Comparison of ENCODE assay signal across 9 cellular contexts in the genomic region with DNA sequence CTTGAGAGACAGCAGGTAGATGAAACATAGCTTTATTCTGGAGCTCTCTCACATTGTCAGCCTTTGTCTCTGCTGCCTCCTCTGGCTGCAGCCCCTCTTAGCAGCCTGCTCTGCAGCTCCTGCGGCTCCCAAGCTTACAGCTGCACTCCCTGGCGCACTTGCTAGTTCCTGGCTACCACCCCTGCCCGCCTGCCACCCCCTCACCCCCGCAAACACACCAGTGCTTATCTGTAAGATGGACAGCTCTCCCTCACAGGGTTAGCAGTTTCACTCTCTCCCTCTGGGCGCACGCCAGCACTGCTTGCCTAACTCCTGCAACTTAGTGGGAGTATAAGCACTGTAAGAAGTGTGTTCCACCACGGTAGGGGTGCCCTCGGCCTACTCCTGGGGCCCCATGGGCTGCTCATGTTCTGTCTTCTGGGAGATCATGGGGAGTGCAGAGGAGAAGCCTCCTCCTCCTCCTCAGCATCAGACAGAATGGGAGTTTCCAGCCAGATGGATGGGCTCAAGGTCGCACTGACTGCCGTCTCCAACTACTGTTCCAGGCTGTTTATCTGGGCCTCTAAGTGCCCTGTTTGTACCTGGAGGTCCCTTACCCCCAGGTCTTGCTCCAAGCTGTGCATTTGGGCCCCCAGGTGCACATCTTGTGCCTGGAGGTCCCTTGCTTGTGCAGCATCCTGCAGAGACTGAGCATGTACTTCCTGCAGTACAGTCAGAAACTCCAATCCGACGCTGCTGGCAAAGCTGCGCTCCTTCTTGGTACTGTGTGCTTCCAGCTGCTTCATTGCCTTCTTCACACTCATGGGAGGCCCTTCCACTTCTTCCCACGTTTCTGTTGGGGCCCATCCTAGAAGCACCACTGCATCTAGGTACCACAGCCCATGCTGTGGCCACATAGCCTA.
DNase-seq lines count a peak whose midpoint lies in the region; ATAC-seq and TF ChIP-seq lines count a peak whose summit lies in the region.
"Had no signal": no experiment of that assay in that cellular context is flagged by ENCODE, and none has a peak within 500 bp of the region (broad histone marks: within the 10 kb centered on the region; RNA-seq: fewer than 3 reads in every experiment).

No MANE protein-coding gene starts in this region.

- H3K27ac Mint-ChIP-seq in H9 = no peak overlapping the region

- H2AFZ ChIP-seq in H9 (ENCODE audit: low read length) = no peak overlapping the region

- ATAC-seq in HG03378 (IDR thresholded peaks at IDR 0.05; ENCODE audit: unreplicated experiment) (no peak), HG03460 (IDR thresholded peaks at IDR 0.05; ENCODE audit: unreplicated experiment) (no peak)

- H2BK15ac ChIP-seq in H9 (ENCODE audit: low read depth, low read length) = no peak overlapping the region

- no peak overlapping the region for H3K18ac ChIP-seq in H9 (ENCODE audit: insufficient read length, low read depth, low read length)

- no peaks in the 10 kb centered on the region for H3K9me3 Mint-ChIP-seq in H9

- no peaks in the 10 kb centered on the region for H3K27me3 ChIP-seq in H9 (ENCODE audit: insufficient read depth, low read length)
- no peaks in the 10 kb centered on the region for H3K27me3 ChIP-seq in left ventricle myocardium inferior (ENCODE audit: low read depth)

- no peak overlapping the region for H3K14ac ChIP-seq in H9 (ENCODE audit: insufficient read depth, low read length)

- H4K20me1 ChIP-seq in H9 (ENCODE audit: control insufficient read depth, insufficient read depth, insufficient read length) = no peaks in the 10 kb centered on the region

- H3K27ac ChIP-seq in H9 (ENCODE audit: insufficient read length, low read depth, low read length) = no peak overlapping the region
- no peak overlapping the region for H3K27ac ChIP-seq in left ventricle myocardium inferior (replicated peaks)
- H3K27ac ChIP-seq: thoracic aorta had no signal

- H3K79me2 ChIP-seq in H9 (ENCODE audit: insufficient read depth, low read length) = no peaks in the 10 kb centered on the region

- WGBS in H9 (ENCODE audit: extremely low coverage, insufficient read length, low lambda C conversion rate) = no CpG with 5 or more reads among the region's 14 CpGs

- H3K23ac ChIP-seq in H9 (ENCODE audit: insufficient read length, low read depth, low read length) = no peak overlapping the region

- no peak overlapping the region for H3K4me2 ChIP-seq in H9 (ENCODE audit: insufficient read depth, insufficient read length, low read length)

- intact Hi-C loops in left ventricle myocardium inferior (cut with micrococcal nuclease) = no loop called here

- H2BK120ac ChIP-seq in H9 (ENCODE audit: low read depth, low read length, poor library complexity, severe bottlenecking) = no peak overlapping the region

- no peaks in the 10 kb centered on the region for H3K79me1 ChIP-seq in H9 (ENCODE audit: insufficient read depth, low read depth, low read length, poor library complexity, severe bottlenecking)

- no peak overlapping the region for H2BK5ac ChIP-seq in H9 (ENCODE audit: insufficient read length, low read length)

- no peaks in the 10 kb centered on the region for H3K36me3 ChIP-seq in left ventricle myocardium inferior
- H3K36me3 ChIP-seq: thoracic aorta had no signal

- H3K56ac ChIP-seq in H9 (ENCODE audit: insufficient read length, low read depth, low read length) = no peak overlapping the region

- H3K36me3 Mint-ChIP-seq in H9 (ENCODE audit: insufficient read depth in 1 of 3, low read depth in 3 of 3) = no peaks in the 10 kb centered on the region

- TF ChIP-seq CTCF in H9 (conservative IDR thresholded peaks at IDR 0.05) (peak; percentile 70), left ventricle myocardium inferior (IDR thresholded peaks at IDR 0.05; ENCODE audit: borderline replicate concordance) (peak; percentile 33)

- H2AK5ac ChIP-seq in H9 (ENCODE audit: insufficient read length, low read length) = no peak overlapping the region

- H3K23me2 ChIP-seq in H9 (ENCODE audit: insufficient read length, low read depth, low read length, poor library complexity, severe bottlenecking) = no peaks in the 10 kb centered on the region

- DNase-seq in D341Med (ENCODE audit: low spot score) = peak; percentile 72
- DNase-seq in H9 = peak; percentile 89
- peak; percentile 25 for DNase-seq in NCI-H524 treated with DMSO at 0.1 percent for 48 hours (lab: John Stamatoyannopoulos, UW)
- no peak for DNase-seq in left ventricle myocardium inferior
- DNase-seq in MV-4-11 (lab: John Stamatoyannopoulos, UW) = no peak
- no peak for DNase-seq in stimulated activated naive CD4-positive, alpha-beta T cell (lab: John Stamatoyannopoulos, UW)

- H3K27me3 Mint-ChIP-seq in H9 (ENCODE audit: low read depth) = no peaks in the 10 kb centered on the region

- no peak overlapping the region for H4K91ac ChIP-seq in H9 (ENCODE audit: insufficient read length, low read depth, low read length)

- H3K4me1 Mint-ChIP-seq in H9 = peaks cover 0 to 2% of the 10 kb centered on the region in 2 experiments; a peak in 1 of 4 replicates

- no peak overlapping the region for H4K5ac ChIP-seq in H9 (ENCODE audit: insufficient read length, low read depth, low read length)

- no peak overlapping the region for H3K4me3 ChIP-seq in left ventricle myocardium inferior
- H3K4me3 ChIP-seq: thoracic aorta had no signal

- H4K8ac ChIP-seq in H9 (replicated peaks; ENCODE audit: insufficient read length, low read depth, low read length) = no peak overlapping the region

- H2BK12ac ChIP-seq in H9 (ENCODE audit: insufficient read length, low read depth, low read length) = no peak overlapping the region

- H2BK20ac ChIP-seq in H9 (ENCODE audit: low read depth, low read length, poor library complexity, severe bottlenecking) = no peak overlapping the region

- no peaks in the 10 kb centered on the region for H3K4me1 ChIP-seq in H9 (ENCODE audit: insufficient read depth, low read length)
- no peaks in the 10 kb centered on the region for H3K4me1 ChIP-seq in left ventricle myocardium inferior

- no peak overlapping the region for H3K4me3 Mint-ChIP-seq in H9

- no peak overlapping the region for H3K4ac ChIP-seq in H9 (ENCODE audit: low read depth, low read length)

- no peaks in the 10 kb centered on the region for H3K9me3 ChIP-seq in H9 (ENCODE audit: control insufficient read depth, low read depth, low read length)
- H3K9me3 ChIP-seq in left ventricle myocardium inferior (replicated peaks) = peaks cover 7% of the 10 kb centered on the region
- H3K9me3 ChIP-seq: thoracic aorta had no signal

- H3T11ph ChIP-seq in H9 (ENCODE audit: low read length) = no peak overlapping the region

- no peak overlapping the region for H3K9ac ChIP-seq in H9 (ENCODE audit: extremely low read depth, insufficient read length, low read length)

Comparison
In these comparisons a context has a peak if more than half of its experiments do, and no peak if none do; other contexts are left out.
1. DNase-seq: peak in D341Med (single experiment), H9 (single experiment) and NCI-H524 treated with DMSO at 0.1 percent for 48 hours (single experiment); none in left ventricle myocardium inferior (single experiment), MV-4-11 (single experiment) and stimulated activated naive CD4-positive, alpha-beta T cell (0 of 6).